ENCODE assay signal across 9 cellular contexts in the genomic region with DNA sequence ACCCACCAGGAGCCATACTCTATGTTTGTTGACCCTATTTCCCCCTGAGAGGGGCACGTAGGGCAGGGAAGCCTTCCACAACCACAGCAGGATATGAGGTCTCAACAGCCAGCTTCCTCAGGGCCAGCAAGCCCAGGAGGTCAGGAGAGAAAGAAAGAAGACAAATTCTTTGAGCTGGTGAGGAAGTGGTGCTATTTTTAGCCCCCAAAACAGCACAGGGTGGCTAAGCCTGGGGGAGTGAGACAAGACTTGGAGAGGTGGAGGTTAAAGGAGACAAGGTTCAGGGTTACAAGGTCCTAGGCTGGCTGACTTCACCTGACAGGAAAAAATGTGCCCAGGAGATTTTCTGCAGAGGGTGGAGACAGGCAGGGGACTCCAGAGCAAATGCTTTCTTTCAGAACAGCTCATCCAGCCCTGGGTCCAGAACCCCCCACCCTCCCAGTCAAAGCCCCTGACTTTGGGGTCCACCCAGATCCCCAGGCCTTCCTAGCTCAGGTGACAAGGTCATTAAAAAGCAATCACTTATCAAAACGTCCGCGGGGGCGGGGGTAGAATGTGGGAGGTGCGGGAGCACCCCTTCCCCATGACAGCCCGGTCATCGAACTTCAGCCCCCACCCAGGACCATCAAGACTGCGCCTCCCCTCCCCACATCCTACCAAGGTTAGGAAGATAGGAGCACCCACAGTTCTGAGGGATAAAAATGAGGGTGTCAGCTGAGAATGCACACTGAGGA. TPM values are rescaled to one million over a fixed set of nuclear protein-coding genes. Genes with fewer than 3 reads are reported as not detected.
DNase-seq lines count a peak whose midpoint lies in the region; ATAC-seq, FAIRE-seq and TF ChIP-seq lines count a peak whose summit lies in the region.
"Had no signal": no experiment of that assay in that cellular context is flagged by ENCODE, and none has a peak within 500 bp of the region (broad histone marks: within the 10 kb centered on the region; RNA-seq: fewer than 3 reads in every experiment).

No MANE protein-coding gene starts in this region.

- in situ Hi-C loops in K562 (cut with MboI), result no loop called here

- H3K4me3 ChIP-seq in BJ (ENCODE audit: low read depth, low read length) (peak overlapping the region; percentile 65), HUES64 (ENCODE audit: low read length) (peak overlapping the region; percentile 81), K562 (no peak overlapping the region), PC-3 (ENCODE audit: low read length) (no peak overlapping the region), right atrium auricular region (peak overlapping the region in 1 of 2 donors; percentile 56)
- H3K4me3 ChIP-seq in naive thymus-derived CD4-positive, alpha-beta T cell (ENCODE audit: low read length), result peak overlapping the region; percentile 81

- no peaks in the 10 kb centered on the region for H3K27me3 ChIP-seq in BJ (ENCODE audit: control insufficient read depth, insufficient read depth, low read length)
- H3K27me3 ChIP-seq in HUES64 (ENCODE audit: insufficient read depth, low read length), result no peaks in the 10 kb centered on the region
- H3K27me3 ChIP-seq in K562 (ENCODE audit: control insufficient read depth in 2 of 2, insufficient read depth in 2 of 2, low read length in 2 of 2), result no peaks in the 10 kb centered on the region
- no peaks in the 10 kb centered on the region for H3K27me3 ChIP-seq in naive thymus-derived CD4-positive, alpha-beta T cell (ENCODE audit: control insufficient read depth in 2 of 2, insufficient read depth in 2 of 2, low read length in 2 of 2)
- H3K27me3 ChIP-seq in PC-3 (ENCODE audit: low read length), result no peaks in the 10 kb centered on the region
- H3K27me3 ChIP-seq in right atrium auricular region, result no peaks in the 10 kb centered on the region

- H2AFZ ChIP-seq in K562 (ENCODE audit: low read depth, low read length), result peak overlapping the region; percentile 94
- H2AFZ ChIP-seq in PC-3 (ENCODE audit: low read length), result no peak overlapping the region

- no peaks in the 10 kb centered on the region for H3K9me3 Mint-ChIP-seq in naive thymus-derived CD4-positive, alpha-beta T cell

- TF ChIP-seq EP300 in K562 (IDR thresholded peaks at IDR 0.05; ENCODE audit: low read length), result no peak

- H3F3A ChIP-seq in PC-3 (ENCODE audit: low read length, unreplicated experiment), result peaks cover 5% of the 10 kb centered on the region

- intact Hi-C loops in K562 (cut with micrococcal nuclease) (no loop called here), PC-3 (cut with micrococcal nuclease) (no loop called here)
- intact Hi-C loops in naive thymus-derived CD4-positive, alpha-beta T cell (cut with micrococcal nuclease), result loop anchor here in 1 of 2 donors (5.0 kb wide), 1 partner anchor 136 kb away; no protein-coding TSS in a partner anchor

- H3K9ac ChIP-seq in HUES64 (ENCODE audit: low read depth, low read length) (peak overlapping the region; percentile 14; the same call in 1 of the 2 replicates), K562 (ENCODE audit: insufficient read depth in 1 of 2, low read depth in 2 of 2, low read length in 2 of 2) (peak overlapping the region; percentile 41 to 50; a peak in 3 of 4 replicates), PC-3 (ENCODE audit: low read length) (no peak overlapping the region)

- no peaks in the 10 kb centered on the region for H3K27me3 Mint-ChIP-seq in naive thymus-derived CD4-positive, alpha-beta T cell

- 9% methylated on average over 1 of the region's 9 CpGs for WGBS in HUES64
- 38% methylated on average over 9 of the region's 9 CpGs for WGBS in K562 (ENCODE audit: insufficient coverage, low coverage, missing lambda C conversion rate)

- peaks cover 0 to 15% (median 0%) of the 10 kb centered on the region in 5 donors for H3K36me3 Mint-ChIP-seq in naive thymus-derived CD4-positive, alpha-beta T cell

- TF ChIP-seq POLR2A in K562 (conservative IDR thresholded peaks at IDR 0.05), result no peak

- H3K9me2 ChIP-seq in PC-3 (replicated peaks; ENCODE audit: low read length), result no peaks in the 10 kb centered on the region

- no peaks in the 10 kb centered on the region for H3K9me1 ChIP-seq in K562 (ENCODE audit: control insufficient read depth, insufficient read depth, low read length)

- no peaks in the 10 kb centered on the region for H3K79me2 ChIP-seq in K562 (ENCODE audit: control insufficient read depth, insufficient read depth, low read length)
- no peaks in the 10 kb centered on the region for H3K79me2 ChIP-seq in PC-3 (ENCODE audit: low read length)

- H3K4me2 ChIP-seq in K562 (ENCODE audit: insufficient read depth, low read length), result peak overlapping the region; percentile 50
- H3K4me2 ChIP-seq in PC-3 (ENCODE audit: low read length), result no peak overlapping the region

- FAIRE-seq in K562 (lab: Jason Lieb, UNC), result no peak

- H3K36me3 ChIP-seq in BJ (ENCODE audit: control insufficient read depth, insufficient read depth, low read length) (0 out of 2 replicates have a peak, but pooled peaks cover 1% of the 10 kb centered on the region), HUES64 (ENCODE audit: insufficient read depth, low read length) (peaks cover 19% of the 10 kb centered on the region), K562 (ENCODE audit: control insufficient read depth, insufficient read depth, low read length) (no peaks in the 10 kb centered on the region), PC-3 (ENCODE audit: low read depth, low read length) (no peaks in the 10 kb centered on the region), right atrium auricular region (no peaks in the 10 kb centered on the region)
- no peaks in the 10 kb centered on the region for H3K36me3 ChIP-seq in naive thymus-derived CD4-positive, alpha-beta T cell (ENCODE audit: control insufficient read depth in 2 of 3, insufficient read depth in 3 of 3, low read length in 3 of 3)

- DNase-seq in BJ (ENCODE audit: low read depth) (no peak), K562 (ENCODE audit: extremely low read depth in 1 of 4, low spot score in 3 of 4) (peak in 1 of 4 experiments; percentile 58), PC-3 (no peak), right atrium auricular region (ENCODE audit: low spot score) (no peak), SW 1271 (lab: John Stamatoyannopoulos, UW) (no peak)
- no peak for DNase-seq in naive thymus-derived CD4-positive, alpha-beta T cell
- DNase-seq in activated CD8-positive, alpha-beta memory T cell treated with anti-CD3 and anti-CD28 coated beads for 24 hours, result no peak
- DNase-seq: NCI-H2171 treated with DMSO at 0.1 percent for 48 hours had no signal

- peak; percentile 36 for ATAC-seq in K562
- ATAC-seq in naive thymus-derived CD4-positive, alpha-beta T cell, result peak; percentile 16
- no peak for ATAC-seq in PC-3

- H4K20me1 ChIP-seq in K562 (replicated peaks; ENCODE audit: control insufficient read depth, insufficient read depth, low read length), result no peaks in the 10 kb centered on the region
- no peaks in the 10 kb centered on the region for H4K20me1 ChIP-seq in PC-3 (ENCODE audit: low read length)

- CTCF ChIA-PET in BJ (lab: Yijun Ruan, JAX), result interaction anchor here (2.5 kb wide), 1 partner anchor 11 kb away, joined by 10 read pairs; no protein-coding TSS in a partner anchor
- CTCF ChIA-PET in K562 (lab: Yijun Ruan, JAX; ENCODE audit: low intra/inter-chr PET ratio), result no interaction called here
- CTCF ChIA-PET in naive thymus-derived CD4-positive, alpha-beta T cell (lab: Charles Lee), result no interaction called here
- CTCF ChIA-PET in PC-3 (lab: Charles Lee), result no interaction called here

- H3K9me3 ChIP-seq in HUES64 (ENCODE audit: insufficient read depth, low read depth, low read length), result no peaks in the 10 kb centered on the region
- no peaks in the 10 kb centered on the region for H3K9me3 ChIP-seq in K562 (replicated peaks; ENCODE audit: control insufficient read depth, insufficient read depth, low read depth, low read length)
- no peaks in the 10 kb centered on the region for H3K9me3 ChIP-seq in naive thymus-derived CD4-positive, alpha-beta T cell (ENCODE audit: control insufficient read depth in 2 of 3, low read length in 3 of 3)
- H3K9me3 ChIP-seq in PC-3 (ENCODE audit: low read length), result no peaks in the 10 kb centered on the region
- H3K9me3 ChIP-seq in right atrium auricular region, result no peaks in the 10 kb centered on the region

- H3K4me1 ChIP-seq in HUES64 (ENCODE audit: insufficient read depth, low read length) (peaks cover 20% of the 10 kb centered on the region; the same call in 1 of the 2 replicates), K562 (replicated peaks in 1 of 2; ENCODE audit: control insufficient read depth in 2 of 2, insufficient read depth in 2 of 2, low read length in 2 of 2) (peaks cover 15 to 26% of the 10 kb centered on the region in 2 experiments), PC-3 (ENCODE audit: insufficient read depth, low read length) (no peaks in the 10 kb centered on the region), right atrium auricular region (peaks cover 0 to 15% of the 10 kb centered on the region in 2 donors)
- peaks cover 7 to 33% of the 10 kb centered on the region in 2 donors for H3K4me1 ChIP-seq in naive thymus-derived CD4-positive, alpha-beta T cell (ENCODE audit: control insufficient read depth in 2 of 2, insufficient read depth in 2 of 2, low read length in 2 of 2)

- H3K4me1 Mint-ChIP-seq in naive thymus-derived CD4-positive, alpha-beta T cell, result peaks cover 22 to 64% (median 47%) of the 10 kb centered on the region in 7 donors

- peak overlapping the region; percentile 33 to 86 (median 64) for H3K27ac Mint-ChIP-seq in naive thymus-derived CD4-positive, alpha-beta T cell

- peak overlapping the region; percentile 68 to 97 (median 88) for H3K4me3 Mint-ChIP-seq in naive thymus-derived CD4-positive, alpha-beta T cell

- BruUV-seq in K562 (replicated peaks; lab: Mats Ljungman, UMichigan) (no TSS peak), PC-3 (replicated peaks; lab: Mats Ljungman, UMichigan) (no TSS peak)

- no peak overlapping the region for H3K27ac ChIP-seq in HUES64 (ENCODE audit: low read depth, low read length)
- H3K27ac ChIP-seq in K562 (ENCODE audit: extremely low read depth, low read depth, low read length), result peak overlapping the region; percentile 73
- H3K27ac ChIP-seq in naive thymus-derived CD4-positive, alpha-beta T cell (ENCODE audit: low read depth, low read length), result peak overlapping the region; percentile 36
- no peak overlapping the region for H3K27ac ChIP-seq in PC-3 (ENCODE audit: low read length)
- H3K27ac ChIP-seq in right atrium auricular region, result no peak overlapping the region

- TF ChIP-seq CTCF in BJ (IDR thresholded peaks at IDR 0.05; ENCODE audit: insufficient read depth, low read depth, low read length) (no peak), K562 (IDR thresholded peaks at IDR 0.05 in 2 of 3, conservative IDR thresholded peaks at IDR 0.05 in 1 of 3; ENCODE audit: insufficient read depth in 2 of 3, low read depth in 1 of 3, low read length in 3 of 3) (no peak), PC-3 (conservative IDR thresholded peaks at IDR 0.05; ENCODE audit: low read depth, low read length) (no peak), right atrium auricular region (IDR thresholded peaks at IDR 0.05) (no peak)

- no peak for TF ChIP-seq RAD21 in K562 (CRISPR knock-in tag; conservative IDR thresholded peaks at IDR 0.05 in 1 of 2, IDR thresholded peaks at IDR 0.05 in 1 of 2)

- POLR2A ChIA-PET in BJ (lab: Charles Lee), result interaction anchor here (1.0 kb wide), 1 partner anchor 28 kb away, joined by 4 read pairs; a partner anchor contains a TSS
- POLR2A ChIA-PET in K562 (lab: Yijun Ruan, JAX), result interaction anchor here (0.6 to 3.3 kb wide), 5 partner anchors 9 to 29 kb away, joined by 3 to 31 read pairs (median 5); a partner anchor contains a TSS
- POLR2A ChIA-PET in naive thymus-derived CD4-positive, alpha-beta T cell (lab: Charles Lee), result interaction anchor here (0.6 to 3.9 kb wide), 3 partner anchors 16 to 71 kb away, joined by 5 to 47 read pairs (median 7); a partner anchor contains a TSS
- POLR2A ChIA-PET in PC-3 (lab: Charles Lee; ENCODE audit: unreplicated experiment), result no interaction called here

RNA-seq across cellular contexts. Expression of a gene that starts 1.3 kb away (rescaled TPM):
- polyA plus RNA-seq in BJ (2011; rRNA removed), result 21.2 and 25.4 TPM in 2 replicates
- polyA minus RNA-seq in BJ (2011; rRNA and poly(A)+ RNA removed), result 26.5 and 40.9 TPM in 2 replicates
- polyA plus RNA-seq in HUES64 (2013, experiment 1 of 2), result 36.8 TPM
- 37.2 TPM for polyA plus RNA-seq in HUES64 (2013, experiment 2 of 2)
- 0.56 and 0.58 TPM in 2 replicates for total RNA-seq in K562 (2011; cell fraction: chromatin; rRNA removed; ENCODE audit: low replicate concordance)
- total RNA-seq in K562 (2011; cell fraction: nucleolus; rRNA removed), result 0.33 and 0.53 TPM in 2 replicates
- 0.46 and 0.51 TPM in 2 replicates for total RNA-seq in K562 (2011; cell fraction: nucleoplasm; rRNA removed)
- total RNA-seq in K562 (2014; rRNA removed), result 0.08 and 0.09 TPM in 2 replicates
- total RNA-seq in K562 (2014; rRNA removed; fragmentation: Illumina TruSeq; extraction: Trizol), result 0.06 and 0.11 TPM in 2 replicates
- total RNA-seq in K562 (2015; rRNA removed; fragmentation: Illumina TruSeq; extraction: Trizol), result 0.04 and 0.07 TPM in 2 replicates
- total RNA-seq in K562 (2021), result 0.20 and 0.22 TPM in 2 replicates
- 0.12 and 0.14 TPM in 2 replicates for polyA plus RNA-seq in K562 (2011; rRNA removed)
- 0.12 and 0.25 TPM in 2 replicates for polyA plus RNA-seq in K562 (2011; cell fraction: cytosol; rRNA removed)
- 0.31 TPM in 2 replicates for polyA plus RNA-seq in K562 (2011; cell fraction: nucleus; rRNA removed)
- polyA plus RNA-seq in K562 (2012), result 0.18 and 0.30 TPM in 2 replicates
- 0.10 and 0.30 TPM in 2 replicates for polyA plus RNA-seq in K562 (2014; fragmentation: Illumina TruSeq; extraction: Trizol)
- under 1 TPM in 1 of 2 experiments, not detected in 1; 0.10 TPM for polyA plus RNA-seq in K562 (2014; fragmentation: Nextera tagmentation; extraction: Ambion mirVana)
- polyA plus RNA-seq in K562 (2014; rRNA removed), result 0.16 and 0.20 TPM in 2 replicates
- 0.07 and 0.15 TPM in 2 replicates for polyA minus RNA-seq in K562 (2011; rRNA and poly(A)+ RNA removed)
- polyA minus RNA-seq in K562 (2011; cell fraction: cytosol; rRNA and poly(A)+ RNA removed), result not detected in 2 replicates
- polyA minus RNA-seq in K562 (2011; cell fraction: nucleus; rRNA and poly(A)+ RNA removed), result 0.11 and 0.13 TPM in 2 replicates
- 10 to 100 TPM in 1 of 5 experiments, 1 to 10 TPM in 4; 2.6 to 18.8 (median 3.1) TPM for total RNA-seq in naive thymus-derived CD4-positive, alpha-beta T cell
- 1 to 10 TPM; 1.3 to 2.1 TPM for polyA plus RNA-seq in naive thymus-derived CD4-positive, alpha-beta T cell
- not detected in 2 replicates for total RNA-seq in PC-3 (2014; rRNA removed)
- 1 to 10 TPM; 1.0 to 6.3 TPM for total RNA-seq in right atrium auricular region

RNA-seq across cellular contexts. Expression of a gene that starts 11.2 kb away (rescaled TPM):
- polyA plus RNA-seq in BJ (2011; rRNA removed) (37.8 and 37.9 TPM in 2 replicates), K562 (2011; rRNA removed) (18.1 and 33.3 TPM in 2 replicates), K562 (2014; fragmentation: Illumina TruSeq; extraction: Trizol) (88.0 and 101 TPM in 2 replicates), K562 (2014; fragmentation: Nextera tagmentation; extraction: Ambion mirVana) (1 to 10 TPM; 3.0 to 8.3 TPM), K562 (2014; rRNA removed) (22.8 and 26.1 TPM in 2 replicates)
- 30.3 and 39.3 TPM in 2 replicates for polyA minus RNA-seq in BJ (2011; rRNA and poly(A)+ RNA removed)
- polyA plus RNA-seq in HUES64 (2013, experiment 1 of 2), result 87.5 TPM
- 85.1 TPM for polyA plus RNA-seq in HUES64 (2013, experiment 2 of 2)
- total RNA-seq in K562 (2011; cell fraction: chromatin; rRNA removed; ENCODE audit: low replicate concordance), result 36.8 and 50.0 TPM in 2 replicates
- 22.8 and 30.1 TPM in 2 replicates for total RNA-seq in K562 (2011; cell fraction: nucleolus; rRNA removed)
- 21.9 and 22.2 TPM in 2 replicates for total RNA-seq in K562 (2011; cell fraction: nucleoplasm; rRNA removed)
- total RNA-seq in K562 (2014; rRNA removed) (11.0 and 13.0 TPM in 2 replicates), K562 (2014; rRNA removed; fragmentation: Illumina TruSeq; extraction: Trizol) (28.2 and 28.4 TPM in 2 replicates), K562 (2015; rRNA removed; fragmentation: Illumina TruSeq; extraction: Trizol) (30.0 and 31.3 TPM in 2 replicates), K562 (2021) (78.5 and 87.1 TPM in 2 replicates), PC-3 (2014; rRNA removed) (23.5 and 28.1 TPM in 2 replicates), right atrium auricular region (10 to 100 TPM in 1 of 2 donors, 1 to 10 TPM in 1; 5.7 to 12.3 TPM)
- polyA plus RNA-seq in K562 (2011; cell fraction: cytosol; rRNA removed), result 20.3 and 35.8 TPM in 2 replicates
- 21.9 and 25.6 TPM in 2 replicates for polyA plus RNA-seq in K562 (2011; cell fraction: nucleus; rRNA removed)
- 62.3 and 73.0 TPM in 2 replicates for polyA plus RNA-seq in K562 (2012)
- 25.2 and 30.7 TPM in 2 replicates for polyA minus RNA-seq in K562 (2011; rRNA and poly(A)+ RNA removed)
- 22.9 and 35.8 TPM in 2 replicates for polyA minus RNA-seq in K562 (2011; cell fraction: cytosol; rRNA and poly(A)+ RNA removed)
- 15.2 and 21.9 TPM in 2 replicates for polyA minus RNA-seq in K562 (2011; cell fraction: nucleus; rRNA and poly(A)+ RNA removed)
- 100 to 1,000 TPM in 1 of 5 experiments, 10 to 100 TPM in 4; 39.0 to 103 (median 43.4) TPM for total RNA-seq in naive thymus-derived CD4-positive, alpha-beta T cell
- 100 to 1,000 TPM in 1 of 2 donors, 10 to 100 TPM in 1; 80.8 to 114 TPM for polyA plus RNA-seq in naive thymus-derived CD4-positive, alpha-beta T cell

RNA-seq across cellular contexts. Expression of a gene that starts 17.0 kb away (rescaled TPM):
- polyA plus RNA-seq in BJ (2011; rRNA removed), result 15.1 and 21.0 TPM in 2 replicates
- 1.5 and 1.6 TPM in 2 replicates for polyA minus RNA-seq in BJ (2011; rRNA and poly(A)+ RNA removed)
- 3.7 TPM for polyA plus RNA-seq in HUES64 (2013, experiment 1 of 2)
- polyA plus RNA-seq in HUES64 (2013, experiment 2 of 2), result 5.2 TPM
- 0.72 and 1.8 TPM in 2 replicates for total RNA-seq in K562 (2011; cell fraction: chromatin; rRNA removed; ENCODE audit: low replicate concordance)
- 1.3 and 1.7 TPM in 2 replicates for total RNA-seq in K562 (2011; cell fraction: nucleolus; rRNA removed)
- total RNA-seq in K562 (2011; cell fraction: nucleoplasm; rRNA removed), result 2.4 and 2.7 TPM in 2 replicates
- total RNA-seq in K562 (2014; rRNA removed), result 0.18 and 0.53 TPM in 2 replicates
- total RNA-seq in K562 (2014; rRNA removed; fragmentation: Illumina TruSeq; extraction: Trizol), result 0.58 and 1.4 TPM in 2 replicates
- 0.19 and 0.40 TPM in 2 replicates for total RNA-seq in K562 (2015; rRNA removed; fragmentation: Illumina TruSeq; extraction: Trizol)
- total RNA-seq in K562 (2021), result 0.76 and 0.82 TPM in 2 replicates
- 0.28 and 0.42 TPM in 2 replicates for polyA plus RNA-seq in K562 (2011; rRNA removed)
- polyA plus RNA-seq in K562 (2011; cell fraction: cytosol; rRNA removed), result 0.24 and 0.46 TPM in 2 replicates
- polyA plus RNA-seq in K562 (2011; cell fraction: nucleus; rRNA removed), result 1.7 and 2.6 TPM in 2 replicates
- 0.14 and 0.24 TPM in 2 replicates for polyA plus RNA-seq in K562 (2012)
- 0.18 TPM in 1 of 2 replicates, not detected in the other for polyA plus RNA-seq in K562 (2014; fragmentation: Illumina TruSeq; extraction: Trizol)
- not detected for polyA plus RNA-seq in K562 (2014; fragmentation: Nextera tagmentation; extraction: Ambion mirVana)
- polyA plus RNA-seq in K562 (2014; rRNA removed), result 0.43 and 1.2 TPM in 2 replicates
- polyA minus RNA-seq in K562 (2011; rRNA and poly(A)+ RNA removed), result 0.21 TPM in 1 of 2 replicates, not detected in the other
- polyA minus RNA-seq in K562 (2011; cell fraction: cytosol; rRNA and poly(A)+ RNA removed), result not detected in 2 replicates
- 0.67 and 1.4 TPM in 2 replicates for polyA minus RNA-seq in K562 (2011; cell fraction: nucleus; rRNA and poly(A)+ RNA removed)
- 10 to 100 TPM in 3 of 5 experiments, 1 to 10 TPM in 2; 7.8 to 28.9 (median 18.2) TPM for total RNA-seq in naive thymus-derived CD4-positive, alpha-beta T cell
- 10 to 100 TPM; 38.2 to 50.9 TPM for polyA plus RNA-seq in naive thymus-derived CD4-positive, alpha-beta T cell
- total RNA-seq in PC-3 (2014; rRNA removed), result 27.6 and 38.6 TPM in 2 replicates
- 10 to 100 TPM; 26.3 to 28.0 TPM for total RNA-seq in right atrium auricular region

RNA-seq across cellular contexts. Expression of a gene that starts 20.3 kb away (rescaled TPM):
- 14.3 and 14.5 TPM in 2 replicates for polyA plus RNA-seq in BJ (2011; rRNA removed)
- polyA minus RNA-seq in BJ (2011; rRNA and poly(A)+ RNA removed), result 12.2 and 17.1 TPM in 2 replicates
- 2.0 TPM for polyA plus RNA-seq in HUES64 (2013, experiment 1 of 2)
- polyA plus RNA-seq in HUES64 (2013, experiment 2 of 2), result 1.8 TPM
- total RNA-seq in K562 (2011; cell fraction: chromatin; rRNA removed; ENCODE audit: low replicate concordance), result 9.3 and 16.8 TPM in 2 replicates
- 6.4 and 6.7 TPM in 2 replicates for total RNA-seq in K562 (2011; cell fraction: nucleolus; rRNA removed)
- 7.7 and 8.3 TPM in 2 replicates for total RNA-seq in K562 (2011; cell fraction: nucleoplasm; rRNA removed)
- total RNA-seq in K562 (2014; rRNA removed), result 0.09 and 0.53 TPM in 2 replicates
- total RNA-seq in K562 (2014; rRNA removed; fragmentation: Illumina TruSeq; extraction: Trizol), result 0.38 and 0.51 TPM in 2 replicates
- total RNA-seq in K562 (2015; rRNA removed; fragmentation: Illumina TruSeq; extraction: Trizol), result 0.38 and 0.40 TPM in 2 replicates
- total RNA-seq in K562 (2021), result 0.56 and 1.3 TPM in 2 replicates
- polyA plus RNA-seq in K562 (2011; rRNA removed), result 1.6 and 1.8 TPM in 2 replicates
- 1.3 and 2.3 TPM in 2 replicates for polyA plus RNA-seq in K562 (2011; cell fraction: cytosol; rRNA removed)
- polyA plus RNA-seq in K562 (2011; cell fraction: nucleus; rRNA removed), result 12.2 and 13.9 TPM in 2 replicates
- 0.74 and 1.2 TPM in 2 replicates for polyA plus RNA-seq in K562 (2012)
- 0.73 and 0.76 TPM in 2 replicates for polyA plus RNA-seq in K562 (2014; fragmentation: Illumina TruSeq; extraction: Trizol)
- polyA plus RNA-seq in K562 (2014; fragmentation: Nextera tagmentation; extraction: Ambion mirVana), result under 1 TPM; 0.34 to 0.45 TPM
- polyA plus RNA-seq in K562 (2014; rRNA removed), result 0.60 and 1.0 TPM in 2 replicates
- polyA minus RNA-seq in K562 (2011; rRNA and poly(A)+ RNA removed), result 0.96 and 1.8 TPM in 2 replicates
- 1.1 TPM in 1 of 2 replicates, not detected in the other for polyA minus RNA-seq in K562 (2011; cell fraction: cytosol; rRNA and poly(A)+ RNA removed)
- polyA minus RNA-seq in K562 (2011; cell fraction: nucleus; rRNA and poly(A)+ RNA removed), result 3.4 and 3.6 TPM in 2 replicates
- total RNA-seq in naive thymus-derived CD4-positive, alpha-beta T cell, result 10 to 100 TPM in 1 of 5 experiments, 1 to 10 TPM in 4; 1.2 to 14.2 (median 3.6) TPM
- polyA plus RNA-seq in naive thymus-derived CD4-positive, alpha-beta T cell, result not detected
- total RNA-seq in PC-3 (2014; rRNA removed), result 5.1 and 7.0 TPM in 2 replicates
- total RNA-seq in right atrium auricular region, result 1 to 10 TPM; 1.6 to 9.6 TPM

Comparison
In these comparisons a context has a peak if more than half of its experiments do, and no peak if none do; other contexts are left out.
1. H3K4me3 ChIP-seq: peak in BJ (single experiment), HUES64 (single experiment) and naive thymus-derived CD4-positive, alpha-beta T cell (single experiment); none in K562 (single experiment) and PC-3 (single experiment).
2. H3K27ac ChIP-seq: peak in K562 (single experiment) and naive thymus-derived CD4-positive, alpha-beta T cell (single experiment); none in HUES64 (single experiment), PC-3 (single experiment) and right atrium auricular region (0 of 2).